In the genomic region with DNA sequence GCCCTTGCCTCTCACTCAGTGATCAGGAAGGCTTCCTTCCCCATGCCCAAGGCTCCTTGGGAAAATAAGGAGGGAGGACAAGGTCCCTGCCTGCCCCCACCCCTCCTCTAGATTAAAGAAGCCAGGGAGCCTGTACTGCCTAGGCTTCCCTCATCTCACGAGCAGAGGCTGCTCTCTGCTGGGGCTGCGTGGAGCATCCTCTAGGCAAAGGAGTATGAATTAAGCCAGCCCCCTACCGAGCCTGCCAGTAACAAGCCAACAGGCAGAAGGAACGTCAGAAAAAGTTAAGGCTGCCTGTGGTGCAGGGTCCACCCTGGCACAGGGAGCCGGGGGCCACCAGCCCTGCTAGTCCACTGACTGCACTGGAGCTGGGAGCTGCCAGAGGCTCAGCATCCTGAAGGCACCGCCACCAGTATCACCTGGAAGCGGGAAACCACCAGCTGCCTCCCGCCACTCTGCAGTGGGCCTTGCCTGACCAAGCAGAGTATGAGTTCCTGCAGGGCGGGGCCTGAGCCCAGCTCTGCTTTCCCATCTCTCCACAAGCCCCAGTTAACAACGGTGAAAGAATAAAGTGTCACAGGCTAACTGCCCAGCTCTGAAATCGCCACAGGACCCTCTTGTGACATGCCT, we compare ENCODE assay signal across 18 cellular contexts. TPM values are rescaled to one million over a fixed set of nuclear protein-coding genes. Genes with fewer than 3 reads are reported as not detected.
A peak's percentile ranks its signal among the peaks of the same experiment; 100 is the strongest.
DNase-seq lines count a peak whose midpoint lies in the region; ATAC-seq, FAIRE-seq and TF ChIP-seq lines count a peak whose summit lies in the region.
"Had no signal": no experiment of that assay in that cellular context is flagged by ENCODE, and none has a peak within 500 bp of the region (broad histone marks: within the 10 kb centered on the region; RNA-seq: fewer than 3 reads in every experiment).

No MANE protein-coding gene starts in this region.

- H3K4me1 Mint-ChIP-seq in neural progenitor cell: peaks cover 15% of the 10 kb centered on the region

- peaks cover 4% of the 10 kb centered on the region for H3K27me3 Mint-ChIP-seq in neural progenitor cell (ENCODE audit: insufficient read depth, low read depth)
- H3K27me3 Mint-ChIP-seq: activated T-cell treated with anti-CD3 and anti-CD28 coated beads, Interleukin-2, amount 50 U/mL, for 24 hours had no signal

- no peak for TF ChIP-seq POLR2A in HepG2 (IDR thresholded peaks at IDR 0.05; ENCODE audit: insufficient read depth in 1 of 2, low read depth in 2 of 2, low read length in 2 of 2)
- no peak for TF ChIP-seq POLR2A in right lobe of liver (IDR thresholded peaks at IDR 0.05)

- no peak for TF ChIP-seq RAD21 in HepG2 (CRISPR knock-in tag; IDR thresholded peaks at IDR 0.05)

- WGBS in HepG2 (ENCODE audit: low lambda C conversion rate): 97% methylated on average over 5 of the region's 11 CpGs
- no CpG with 5 or more reads among the region's 11 CpGs for WGBS in right lobe of liver (ENCODE audit: insufficient coverage, low coverage, low lambda C conversion rate, missing lambda C conversion rate)
- WGBS in smooth muscle cell (ENCODE audit: low lambda C conversion rate): 84% methylated on average over 11 of the region's 11 CpGs

- peaks cover 15% of the 10 kb centered on the region for H3K4me1 ChIP-seq in HepG2 (ENCODE audit: insufficient read depth, low read length)
- peaks cover 0 to 60% (median 24%) of the 10 kb centered on the region in 4 donors for H3K4me1 ChIP-seq in right lobe of liver
- H3K4me1 ChIP-seq in neural progenitor cell: peaks cover 10% of the 10 kb centered on the region
- H3K4me1 ChIP-seq in smooth muscle cell (ENCODE audit: low read depth): peaks cover 6% of the 10 kb centered on the region

- TF ChIP-seq EP300 in HepG2 (IDR thresholded peaks at IDR 0.05; ENCODE audit: low read depth in 2 of 2, low read length in 2 of 2): no peak
- TF ChIP-seq EP300 in HepG2 (CRISPR knock-in tag; IDR thresholded peaks at IDR 0.05; ENCODE audit: borderline replicate concordance): no peak

- no peak for FAIRE-seq in HepG2 (lab: Jason Lieb, UNC)
- FAIRE-seq: frontal cortex, HTR-8/SVneo had no signal

- intact Hi-C loops in HepG2 (cut with micrococcal nuclease; ENCODE audit: unreplicated experiment) (no loop called here), right lobe of liver (cut with DNase I) (no loop called here)

- H2AFZ ChIP-seq in HepG2 (ENCODE audit: low read length): no peak overlapping the region
- no peak overlapping the region for H2AFZ ChIP-seq in neural progenitor cell (replicated peaks)
- no peak overlapping the region for H2AFZ ChIP-seq in smooth muscle cell (ENCODE audit: low read depth)

- H3K36me3 ChIP-seq in HepG2 (replicated peaks in 1 of 2; ENCODE audit: control insufficient read depth in 1 of 2, insufficient read depth in 2 of 2, low read length in 2 of 2): peaks cover 6 to 14% of the 10 kb centered on the region in 2 experiments; a peak in 4 of 5 replicates
- peaks cover 0 to 19% (median 5%) of the 10 kb centered on the region in 4 donors for H3K36me3 ChIP-seq in right lobe of liver
- no peaks in the 10 kb centered on the region for H3K36me3 ChIP-seq in neural progenitor cell
- no peaks in the 10 kb centered on the region for H3K36me3 ChIP-seq in smooth muscle cell (ENCODE audit: low read depth)

- no TSS peak for BruUV-seq in HepG2 (replicated peaks; lab: Mats Ljungman, UMichigan)

- H3K79me2 ChIP-seq in HepG2 (ENCODE audit: insufficient read depth, low read length): peaks cover 47% of the 10 kb centered on the region
- peaks cover 70% of the 10 kb centered on the region for H3K79me2 ChIP-seq in neural progenitor cell (ENCODE audit: low read depth)
- H3K79me2 ChIP-seq in smooth muscle cell (ENCODE audit: low read depth): peaks cover 64% of the 10 kb centered on the region

- DNase-seq in HepG2 (ENCODE audit: low spot score) (no peak), right lobe of liver (no peak), caudate nucleus (lab: John Stamatoyannopoulos, UW) (peak in 31 of 61 donors; percentile 8 to 87 (median 29)), neural progenitor cell (ENCODE audit: low spot score) (peak; percentile 59), DMS53 (lab: John Stamatoyannopoulos, UW) (no peak), smooth muscle cell (lab: John Stamatoyannopoulos, UW; ENCODE audit: unreplicated experiment) (no peak)
- DNase-seq in NK-92 treated with Interleukin-12 subunit alpha and Interleukin-12 subunit beta, amount 100 ng/mL, for 24 hours (lab: John Stamatoyannopoulos, UW): no peak
- DNase-seq: activated CD4-positive, CD25-positive, alpha-beta regulatory T cell treated with anti-CD3 and anti-CD28 coated beads, Interleukin-2, amount 50 U/mL, for 72 hours; activated T-cell treated with anti-CD3 and anti-CD28 coated beads, Interleukin-2, amount 50 U/mL, for 24 hours; effector CD4-positive, alpha-beta T cell; NCI-H1105; nephron progenitor cell had no signal

- no peak overlapping the region for H3K4me3 Mint-ChIP-seq in neural progenitor cell
- H3K4me3 Mint-ChIP-seq: activated T-cell treated with anti-CD3 and anti-CD28 coated beads, Interleukin-2, amount 50 U/mL, for 24 hours; nephron progenitor cell had no signal

- H3K9ac ChIP-seq in HepG2 (ENCODE audit: insufficient read depth, low read depth, low read length) (no peak overlapping the region), neural progenitor cell (peak overlapping the region; percentile 9), smooth muscle cell (ENCODE audit: low read depth) (no peak overlapping the region)

- no peaks in the 10 kb centered on the region for H3K27me3 ChIP-seq in HepG2 (ENCODE audit: control insufficient read depth in 1 of 2, insufficient read depth in 2 of 2, low read length in 2 of 2)
- no peaks in the 10 kb centered on the region for H3K27me3 ChIP-seq in right lobe of liver
- no peaks in the 10 kb centered on the region for H3K27me3 ChIP-seq in neural progenitor cell
- H3K27me3 ChIP-seq in smooth muscle cell (ENCODE audit: low read depth): no peaks in the 10 kb centered on the region
- H3K27me3 ChIP-seq: left lung, SJSA1 had no signal

- POLR2A ChIA-PET in HepG2 (lab: Yijun Ruan, JAX): no interaction called here

- H3F3A ChIP-seq in neural progenitor cell (ENCODE audit: low read depth) (peaks cover 6% of the 10 kb centered on the region), smooth muscle cell (ENCODE audit: low read depth) (no peaks in the 10 kb centered on the region)

- H3K27ac Mint-ChIP-seq in neural progenitor cell: no peak overlapping the region
- H3K27ac Mint-ChIP-seq: nephron progenitor cell had no signal

- in situ Hi-C loops in HepG2 (cut with HindIII; ENCODE audit: extremely low pct_ligation_motif_present, low pct_unique_long_range_greater_than_20kb): no loop called here

- H3K9me3 ChIP-seq in HepG2 (ENCODE audit: low read length) (no peaks in the 10 kb centered on the region), right lobe of liver (no peaks in the 10 kb centered on the region), neural progenitor cell (ENCODE audit: low read depth) (no peaks in the 10 kb centered on the region), smooth muscle cell (replicated peaks; ENCODE audit: low read depth) (no peaks in the 10 kb centered on the region)
- H3K9me3 ChIP-seq: left lung, SJSA1 had no signal

- ATAC-seq in HepG2 (no peak), right lobe of liver (no peak), GM19397 (IDR thresholded peaks at IDR 0.05; ENCODE audit: unreplicated experiment) (no peak)
- ATAC-seq: HCT116, left lung had no signal

- no peak overlapping the region for H3K4me2 ChIP-seq in HepG2 (ENCODE audit: low read depth, low read length)
- no peak overlapping the region for H3K4me2 ChIP-seq in neural progenitor cell
- H3K4me2 ChIP-seq in smooth muscle cell: no peak overlapping the region

- TF ChIP-seq CTCF in HepG2 (CRISPR knock-in tag; IDR thresholded peaks at IDR 0.05): no peak
- no peak for TF ChIP-seq CTCF in right lobe of liver (IDR thresholded peaks at IDR 0.05)
- peak; percentile 32 for TF ChIP-seq CTCF in neural progenitor cell (IDR thresholded peaks at IDR 0.05)
- TF ChIP-seq CTCF in smooth muscle cell (IDR thresholded peaks at IDR 0.05; ENCODE audit: borderline replicate concordance, insufficient read depth, poor library complexity, severe bottlenecking): no peak

- CTCF ChIA-PET in HepG2 (lab: Yijun Ruan, JAX; ENCODE audit: low intra/inter-chr PET ratio, low total read pairs): no interaction called here

- no peaks in the 10 kb centered on the region for H3K36me3 Mint-ChIP-seq in neural progenitor cell

- H3K4me3 ChIP-seq in HepG2 (replicated peaks in 1 of 3; ENCODE audit: insufficient read depth in 1 of 3, low read depth in 2 of 3, low read length in 3 of 3): no peak overlapping the region
- no peak overlapping the region for H3K4me3 ChIP-seq in right lobe of liver
- H3K4me3 ChIP-seq in neural progenitor cell: no peak overlapping the region
- H3K4me3 ChIP-seq in smooth muscle cell: no peak overlapping the region
- H3K4me3 ChIP-seq: left lung, SJSA1 had no signal

- H4K20me1 ChIP-seq in HepG2 (ENCODE audit: insufficient read depth, low read length): no peaks in the 10 kb centered on the region
- peaks cover 38% of the 10 kb centered on the region for H4K20me1 ChIP-seq in neural progenitor cell (ENCODE audit: low read depth)
- H4K20me1 ChIP-seq in smooth muscle cell (ENCODE audit: low read depth): peaks cover 95% of the 10 kb centered on the region

- H3K9me3 Mint-ChIP-seq in neural progenitor cell: no peaks in the 10 kb centered on the region
- H3K9me3 Mint-ChIP-seq: activated T-cell treated with anti-CD3 and anti-CD28 coated beads, Interleukin-2, amount 50 U/mL, for 24 hours; nephron progenitor cell had no signal

- no peak overlapping the region for H3K27ac ChIP-seq in HepG2 (ENCODE audit: extremely low read length, insufficient read depth, low read length)
- no peak overlapping the region for H3K27ac ChIP-seq in right lobe of liver
- peak overlapping the region; percentile 53 for H3K27ac ChIP-seq in caudate nucleus (ENCODE audit: low read depth, low read length)
- peak overlapping the region; percentile 41 for H3K27ac ChIP-seq in neural progenitor cell
- H3K27ac ChIP-seq in smooth muscle cell (ENCODE audit: low read depth): no peak overlapping the region
- H3K27ac ChIP-seq: left lung, SJSA1 had no signal

RNA-seq across cellular contexts. Expression of gene NAPA, which starts 6.8 kb away (rescaled TPM):
- 32.6 and 36.5 TPM in 2 replicates for total RNA-seq in HepG2 (2016; rRNA removed; fragmentation: Illumina TruSeq; extraction: Trizol)
- total RNA-seq in HepG2 (2016; cell fraction: cytosol; rRNA removed; fragmentation: Illumina TruSeq; extraction: Trizol; ENCODE audit: low read depth): 10.7 and 16.6 TPM in 2 replicates
- total RNA-seq in HepG2 (2016; cell fraction: insoluble cytoplasmic fraction; rRNA removed; fragmentation: Illumina TruSeq; extraction: Trizol): 32.5 and 33.2 TPM in 2 replicates
- total RNA-seq in HepG2 (2016; cell fraction: membrane; rRNA removed; fragmentation: Illumina TruSeq; extraction: Trizol): 17.7 and 25.0 TPM in 2 replicates
- 19.1 and 19.4 TPM in 2 replicates for total RNA-seq in HepG2 (2016; cell fraction: nucleus; rRNA removed; fragmentation: Illumina TruSeq; extraction: Trizol)
- polyA plus RNA-seq in HepG2 (2011; rRNA removed): 65.9 and 74.4 TPM in 2 replicates
- 50.7 and 64.2 TPM in 2 replicates for polyA plus RNA-seq in HepG2 (2011; cell fraction: cytosol; rRNA removed)
- polyA plus RNA-seq in HepG2 (2011; cell fraction: nucleus; rRNA removed): 64.5 and 68.0 TPM in 2 replicates
- polyA plus RNA-seq in HepG2 (2012): 39.7 and 50.3 TPM in 2 replicates
- 18.1 and 25.6 TPM in 2 replicates for polyA plus RNA-seq in HepG2 (2016; cell fraction: cytosol; fragmentation: Illumina TruSeq; extraction: Trizol; ENCODE audit: low read depth)
- polyA plus RNA-seq in HepG2 (2016; cell fraction: insoluble cytoplasmic fraction; fragmentation: Illumina TruSeq; extraction: Trizol; ENCODE audit: low read depth): 52.2 and 60.3 TPM in 2 replicates
- 32.1 and 34.6 TPM in 2 replicates for polyA plus RNA-seq in HepG2 (2016; cell fraction: membrane; fragmentation: Illumina TruSeq; extraction: Trizol; ENCODE audit: low read depth)
- polyA plus RNA-seq in HepG2 (2016; cell fraction: nucleus; fragmentation: Illumina TruSeq; extraction: Trizol; ENCODE audit: insufficient read depth, low read depth): 41.7 and 44.1 TPM in 2 replicates
- 73.3 and 108 TPM in 2 replicates for polyA minus RNA-seq in HepG2 (2011; rRNA and poly(A)+ RNA removed; ENCODE audit: low replicate concordance)
- 36.3 and 43.3 TPM in 2 replicates for polyA minus RNA-seq in HepG2 (2011; cell fraction: cytosol; rRNA and poly(A)+ RNA removed)
- 20.6 and 26.2 TPM in 2 replicates for polyA minus RNA-seq in HepG2 (2011; cell fraction: nucleus; rRNA and poly(A)+ RNA removed)
- total RNA-seq in right lobe of liver: 100 to 1,000 TPM in 2 of 6 experiments, 10 to 100 TPM in 4; 83.0 to 179 (median 96.0) TPM
- 30.2 and 44.9 TPM in 2 replicates for total RNA-seq in neural progenitor cell (ENCODE audit: low replicate concordance)
- total RNA-seq in smooth muscle cell: 43.8 and 65.0 TPM in 2 replicates
- 78.7 and 85.1 TPM in 2 replicates for polyA plus RNA-seq in smooth muscle cell

RNA-seq across cellular contexts. Expression of gene KPTN, which starts 24.0 kb away (rescaled TPM):
- total RNA-seq in HepG2 (2016; rRNA removed; fragmentation: Illumina TruSeq; extraction: Trizol): 8.4 and 9.1 TPM in 2 replicates
- total RNA-seq in HepG2 (2016; cell fraction: cytosol; rRNA removed; fragmentation: Illumina TruSeq; extraction: Trizol; ENCODE audit: low read depth): 2.8 and 3.3 TPM in 2 replicates
- total RNA-seq in HepG2 (2016; cell fraction: insoluble cytoplasmic fraction; rRNA removed; fragmentation: Illumina TruSeq; extraction: Trizol): 8.2 and 10.6 TPM in 2 replicates
- 4.2 and 6.5 TPM in 2 replicates for total RNA-seq in HepG2 (2016; cell fraction: membrane; rRNA removed; fragmentation: Illumina TruSeq; extraction: Trizol)
- 9.8 and 13.4 TPM in 2 replicates for total RNA-seq in HepG2 (2016; cell fraction: nucleus; rRNA removed; fragmentation: Illumina TruSeq; extraction: Trizol)
- polyA plus RNA-seq in HepG2 (2011; rRNA removed): 13.3 and 17.6 TPM in 2 replicates
- polyA plus RNA-seq in HepG2 (2011; cell fraction: cytosol; rRNA removed): 8.3 and 11.4 TPM in 2 replicates
- 48.6 and 50.4 TPM in 2 replicates for polyA plus RNA-seq in HepG2 (2011; cell fraction: nucleus; rRNA removed)
- 9.8 and 14.4 TPM in 2 replicates for polyA plus RNA-seq in HepG2 (2012)
- 4.3 and 5.1 TPM in 2 replicates for polyA plus RNA-seq in HepG2 (2016; cell fraction: cytosol; fragmentation: Illumina TruSeq; extraction: Trizol; ENCODE audit: low read depth)
- 14.4 and 17.5 TPM in 2 replicates for polyA plus RNA-seq in HepG2 (2016; cell fraction: insoluble cytoplasmic fraction; fragmentation: Illumina TruSeq; extraction: Trizol; ENCODE audit: low read depth)
- 5.2 and 7.2 TPM in 2 replicates for polyA plus RNA-seq in HepG2 (2016; cell fraction: membrane; fragmentation: Illumina TruSeq; extraction: Trizol; ENCODE audit: low read depth)
- polyA plus RNA-seq in HepG2 (2016; cell fraction: nucleus; fragmentation: Illumina TruSeq; extraction: Trizol; ENCODE audit: insufficient read depth, low read depth): 29.6 and 30.0 TPM in 2 replicates
- polyA minus RNA-seq in HepG2 (2011; rRNA and poly(A)+ RNA removed; ENCODE audit: low replicate concordance): 8.3 and 15.8 TPM in 2 replicates
- polyA minus RNA-seq in HepG2 (2011; cell fraction: cytosol; rRNA and poly(A)+ RNA removed): 5.2 TPM in 2 replicates
- polyA minus RNA-seq in HepG2 (2011; cell fraction: nucleus; rRNA and poly(A)+ RNA removed): 3.2 and 5.5 TPM in 2 replicates
- 1 to 10 TPM; 3.1 to 7.8 (median 6.2) TPM for total RNA-seq in right lobe of liver
- total RNA-seq in neural progenitor cell (ENCODE audit: low replicate concordance): 17.8 and 18.1 TPM in 2 replicates
- total RNA-seq in smooth muscle cell: 3.4 and 12.2 TPM in 2 replicates
- polyA plus RNA-seq in smooth muscle cell: 10.6 and 15.5 TPM in 2 replicates

RNA-seq across cellular contexts. Expression of gene SLC8A2, which starts 36.3 kb away (rescaled TPM):
- 0.02 TPM in 1 of 2 replicates, not detected in the other for total RNA-seq in HepG2 (2016; rRNA removed; fragmentation: Illumina TruSeq; extraction: Trizol)
- total RNA-seq in HepG2 (2016; cell fraction: cytosol; rRNA removed; fragmentation: Illumina TruSeq; extraction: Trizol; ENCODE audit: low read depth): not detected in 2 replicates
- not detected in 2 replicates for total RNA-seq in HepG2 (2016; cell fraction: insoluble cytoplasmic fraction; rRNA removed; fragmentation: Illumina TruSeq; extraction: Trizol)
- not detected in 2 replicates for total RNA-seq in HepG2 (2016; cell fraction: membrane; rRNA removed; fragmentation: Illumina TruSeq; extraction: Trizol)
- total RNA-seq in HepG2 (2016; cell fraction: nucleus; rRNA removed; fragmentation: Illumina TruSeq; extraction: Trizol): not detected in 2 replicates
- polyA plus RNA-seq in HepG2 (2011; rRNA removed): 0.09 TPM in 1 of 2 replicates, not detected in the other
- 0.09 and 0.12 TPM in 2 replicates for polyA plus RNA-seq in HepG2 (2011; cell fraction: cytosol; rRNA removed)
- polyA plus RNA-seq in HepG2 (2011; cell fraction: nucleus; rRNA removed): 0.19 and 0.51 TPM in 2 replicates
- polyA plus RNA-seq in HepG2 (2012): 0.07 TPM in 1 of 2 replicates, not detected in the other
- not detected in 2 replicates for polyA plus RNA-seq in HepG2 (2016; cell fraction: cytosol; fragmentation: Illumina TruSeq; extraction: Trizol; ENCODE audit: low read depth)
- not detected in 2 replicates for polyA plus RNA-seq in HepG2 (2016; cell fraction: insoluble cytoplasmic fraction; fragmentation: Illumina TruSeq; extraction: Trizol; ENCODE audit: low read depth)
- not detected in 2 replicates for polyA plus RNA-seq in HepG2 (2016; cell fraction: membrane; fragmentation: Illumina TruSeq; extraction: Trizol; ENCODE audit: low read depth)
- not detected in 2 replicates for polyA plus RNA-seq in HepG2 (2016; cell fraction: nucleus; fragmentation: Illumina TruSeq; extraction: Trizol; ENCODE audit: insufficient read depth, low read depth)
- polyA minus RNA-seq in HepG2 (2011; rRNA and poly(A)+ RNA removed; ENCODE audit: low replicate concordance): 0.78 TPM in 1 of 2 replicates, not detected in the other
- polyA minus RNA-seq in HepG2 (2011; cell fraction: cytosol; rRNA and poly(A)+ RNA removed): not detected in 2 replicates
- polyA minus RNA-seq in HepG2 (2011; cell fraction: nucleus; rRNA and poly(A)+ RNA removed): not detected in 2 replicates
- under 1 TPM in 1 of 6 experiments, not detected in 5; 0.13 TPM for total RNA-seq in right lobe of liver
- 14.5 and 17.6 TPM in 2 replicates for total RNA-seq in neural progenitor cell (ENCODE audit: low replicate concordance)
- 0.22 and 0.31 TPM in 2 replicates for total RNA-seq in smooth muscle cell
- polyA plus RNA-seq in smooth muscle cell: 0.50 and 0.62 TPM in 2 replicates
- total RNA-seq: SJSA1 had no signal

Comparison
In these comparisons a context has a peak if more than half of its experiments do, and no peak if none do; other contexts are left out.
1. DNase-seq: peak in caudate nucleus (31 of 61) and neural progenitor cell (single experiment); none in HepG2 (single experiment), right lobe of liver (0 of 3), NK-92 treated with Interleukin-12 subunit alpha and Interleukin-12 subunit beta, amount 100 ng/mL, for 24 hours (single experiment), DMS53 (single experiment) and smooth muscle cell (single experiment).
2. H3K27ac ChIP-seq: peak in caudate nucleus (single experiment) and neural progenitor cell (single experiment); none in HepG2 (single experiment), right lobe of liver (0 of 3) and smooth muscle cell (single experiment).
3. RNA of gene SLC8A2, which starts 36.3 kb away (total RNA-seq): 14.5 to 17.6 TPM in neural progenitor cell; 0.22 to 0.31 TPM in smooth muscle cell, 0.13 TPM in right lobe of liver and 0.02 TPM in HepG2; every median in the first group is over 10 times any median in the second.